In the genomic region with DNA sequence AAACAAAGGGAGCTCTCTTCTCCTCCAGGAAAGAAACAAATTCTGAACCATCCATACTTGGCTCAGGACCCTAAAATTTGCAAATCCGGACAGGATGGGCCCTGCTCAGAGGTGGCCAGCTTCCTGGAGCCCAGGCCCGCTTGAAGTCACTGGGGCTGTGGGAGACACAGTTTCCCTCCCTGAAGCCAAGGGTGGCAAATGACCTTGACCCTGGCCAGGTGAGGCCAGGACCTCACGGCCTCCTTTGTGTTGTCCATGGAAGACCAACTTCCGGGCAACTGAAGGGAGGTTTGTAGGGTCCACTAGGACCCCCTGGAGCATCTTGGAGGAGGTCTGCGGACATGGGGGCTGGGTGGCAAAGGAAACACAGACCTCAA, we compare ENCODE assay signal across 13 cellular contexts. TPM values are rescaled to one million over a fixed set of nuclear protein-coding genes. Genes with fewer than 3 reads are reported as not detected.
DNase-seq lines count a peak whose midpoint lies in the region; ATAC-seq and TF ChIP-seq lines count a peak whose summit lies in the region.
"Had no signal": no experiment of that assay in that cellular context is flagged by ENCODE, and none has a peak within 500 bp of the region (broad histone marks: within the 10 kb centered on the region; RNA-seq: fewer than 3 reads in every experiment).

No MANE protein-coding gene starts in this region.

- peaks cover 3% of the 10 kb centered on the region for H3K27me3 Mint-ChIP-seq in activated B cell treated with CpG ODN at 0.5 μM for 24 hours
- H3K27me3 Mint-ChIP-seq in stimulated activated memory B cell treated with anti-CD40 and anti-IgM and Interleukin-4, amounts not matched to agents 10 μg/mL and 1 μg/mL and 100 μg/mL, for 72 hours = no peaks in the 10 kb centered on the region

- H3K9me3 ChIP-seq in esophagus squamous epithelium (no peaks in the 10 kb centered on the region), tibial artery (no peaks in the 10 kb centered on the region)
- H3K9me3 ChIP-seq: gastroesophageal sphincter had no signal

- WGBS in esophagus squamous epithelium, 2 donors = 50% methylated on average over 2 of the region's 5 CpGs; no CpG with 5 or more reads in 1 of the 2 donors

- POLR2A ChIA-PET in activated B cell treated with CpG ODN at 0.5 μM for 24 hours (lab: Charles Lee) = interaction anchor here (0.6 to 0.8 kb wide), 4 partner anchors 19 to 1000 kb away, joined by 3 to 4 read pairs (median 4); no protein-coding TSS in a partner anchor

- no peaks in the 10 kb centered on the region for H3K36me3 Mint-ChIP-seq in activated B cell treated with CpG ODN at 0.5 μM for 24 hours (ENCODE audit: low read depth)
- no peaks in the 10 kb centered on the region for H3K36me3 Mint-ChIP-seq in stimulated activated memory B cell treated with anti-CD40 and anti-IgM and Interleukin-4, amounts not matched to agents 10 μg/mL and 1 μg/mL and 100 μg/mL, for 72 hours

- H3K27ac ChIP-seq in HL-60 (replicated peaks) = peak overlapping the region; percentile 47
- H3K27ac ChIP-seq in esophagus squamous epithelium = peak overlapping the region in 3 of 4 donors; percentile 89 to 95 (median 91)
- H3K27ac ChIP-seq in tibial artery = no peak overlapping the region
- H3K27ac ChIP-seq: parathyroid adenoma had no signal

- CTCF ChIA-PET in activated B cell treated with CpG ODN at 0.5 μM for 24 hours (lab: Charles Lee) = interaction anchor here (0.5 to 5.8 kb wide), 5 partner anchors 20 to 190 kb away, joined by 3 to 42 read pairs (median 4); a partner anchor contains a TSS

- H3K4me3 ChIP-seq in HL-60 (replicated peaks; ENCODE audit: insufficient read depth, low read length) = no peak overlapping the region
- H3K4me3 ChIP-seq in esophagus squamous epithelium = no peak overlapping the region
- H3K4me3 ChIP-seq in tibial artery = no peak overlapping the region
- H3K4me3 ChIP-seq: gastroesophageal sphincter had no signal

- peaks cover 28% of the 10 kb centered on the region for H3K4me1 Mint-ChIP-seq in activated B cell treated with CpG ODN at 0.5 μM for 24 hours
- H3K4me1 Mint-ChIP-seq in stimulated activated memory B cell treated with anti-CD40 and anti-IgM and Interleukin-4, amounts not matched to agents 10 μg/mL and 1 μg/mL and 100 μg/mL, for 72 hours = peaks cover 32% of the 10 kb centered on the region

- DNase-seq in HL-60 (ENCODE audit: low read depth in 1 of 2, low spot score in 1 of 2) = no peak
- no peak for DNase-seq in activated B cell treated with CpG ODN at 0.5 μM for 24 hours
- DNase-seq in esophagus squamous epithelium (lab: John Stamatoyannopoulos, UW) = no peak
- DNase-seq in tibial artery = no peak
- DNase-seq in NCI-H748 (lab: John Stamatoyannopoulos, UW; ENCODE audit: unreplicated experiment) = no peak
- DNase-seq in germinal center (ENCODE audit: low spot score) = no peak
- DNase-seq: dermis blood vessel endothelial cell, NCI-H1092 treated with DMSO at 0.1 percent for 48 hours had no signal

- H3K36me3 ChIP-seq in esophagus squamous epithelium = no peaks in the 10 kb centered on the region
- H3K36me3 ChIP-seq in tibial artery = no peaks in the 10 kb centered on the region
- H3K36me3 ChIP-seq: gastroesophageal sphincter had no signal

- H3K4me3 Mint-ChIP-seq in activated B cell treated with CpG ODN at 0.5 μM for 24 hours = no peak overlapping the region
- no peak overlapping the region for H3K4me3 Mint-ChIP-seq in stimulated activated memory B cell treated with anti-CD40 and anti-IgM and Interleukin-4, amounts not matched to agents 10 μg/mL and 1 μg/mL and 100 μg/mL, for 72 hours

- H3K27ac Mint-ChIP-seq in activated B cell treated with CpG ODN at 0.5 μM for 24 hours = peak overlapping the region; percentile 63
- peak overlapping the region; percentile 58 for H3K27ac Mint-ChIP-seq in stimulated activated memory B cell treated with anti-CD40 and anti-IgM and Interleukin-4, amounts not matched to agents 10 μg/mL and 1 μg/mL and 100 μg/mL, for 72 hours

- no peak for TF ChIP-seq POLR2A in esophagus squamous epithelium (IDR thresholded peaks at IDR 0.05)

- TF ChIP-seq CTCF in HL-60 (IDR thresholded peaks at IDR 0.05; ENCODE audit: insufficient read depth, low read length) (no peak), activated B cell treated with CpG ODN at 0.5 μM for 24 hours (IDR thresholded peaks at IDR 0.05) (no peak), esophagus squamous epithelium (IDR thresholded peaks at IDR 0.05) (no peak), tibial artery (IDR thresholded peaks at IDR 0.05) (no peak)

- H3K27me3 ChIP-seq in HL-60 (ENCODE audit: insufficient read depth, poor library complexity, severe bottlenecking) (no peaks in the 10 kb centered on the region), esophagus squamous epithelium (no peaks in the 10 kb centered on the region), tibial artery (no peaks in the 10 kb centered on the region)
- H3K27me3 ChIP-seq: gastroesophageal sphincter had no signal

- intact Hi-C loops in activated B cell treated with CpG ODN at 0.5 μM for 24 hours (cut with micrococcal nuclease) (no loop called here), esophagus squamous epithelium (cut with DNase I) (loop anchor here (10.0 kb wide), 1 partner anchor 192 kb away; a partner anchor contains a TSS), tibial artery (cut with DNase I; ENCODE audit: low total_unique reads) (loop anchor here (5.0 to 10.0 kb wide), 3 partner anchors 265 to 608 kb away; no protein-coding TSS in a partner anchor)

- H3K4me1 ChIP-seq in esophagus squamous epithelium (peaks cover 30 to 80% (median 45%) of the 10 kb centered on the region in 3 donors), tibial artery (peaks cover 0 to 59% (median 15%) of the 10 kb centered on the region in 4 donors)

- no peak for ATAC-seq in activated B cell treated with CpG ODN at 0.5 μM for 24 hours (ENCODE audit: low read depth)
- ATAC-seq in stimulated activated memory B cell treated with anti-CD40 and anti-IgM and Interleukin-4, amounts not matched to agents 10 μg/mL and 1 μg/mL and 100 μg/mL, for 72 hours = no peak
- ATAC-seq: gastroesophageal sphincter, left ventricle myocardium superior had no signal

- no peaks in the 10 kb centered on the region for H3K9me3 Mint-ChIP-seq in activated B cell treated with CpG ODN at 0.5 μM for 24 hours
- H3K9me3 Mint-ChIP-seq in stimulated activated memory B cell treated with anti-CD40 and anti-IgM and Interleukin-4, amounts not matched to agents 10 μg/mL and 1 μg/mL and 100 μg/mL, for 72 hours = no peaks in the 10 kb centered on the region

RNA-seq across cellular contexts. Expression of a gene that starts 5.5 kb away (rescaled TPM):
- total RNA-seq in activated B cell treated with CpG ODN at 0.5 μM for 24 hours (not detected in 2 replicates), esophagus squamous epithelium (not detected)
- total RNA-seq: dermis blood vessel endothelial cell, HT1080 had no signal

RNA-seq across cellular contexts. Expression of a gene that starts 23.5 kb away (rescaled TPM):
- total RNA-seq in activated B cell treated with CpG ODN at 0.5 μM for 24 hours = 1.2 and 2.0 TPM in 2 replicates
- 1 to 10 TPM; 1.8 to 6.3 (median 4.0) TPM for total RNA-seq in esophagus squamous epithelium

RNA-seq across cellular contexts. Expression of a gene that starts 23.6 kb away (rescaled TPM):
- total RNA-seq in activated B cell treated with CpG ODN at 0.5 μM for 24 hours (32.4 and 35.6 TPM in 2 replicates), esophagus squamous epithelium (10 to 100 TPM; 28.0 to 56.9 (median 36.0) TPM)

RNA-seq across cellular contexts. Expression of a gene that starts 55.8 kb away (rescaled TPM):
- total RNA-seq in activated B cell treated with CpG ODN at 0.5 μM for 24 hours = 0.44 TPM in 1 of 2 replicates, not detected in the other
- 1 to 10 TPM; 2.3 to 8.0 (median 3.3) TPM for total RNA-seq in esophagus squamous epithelium

Comparison
In these comparisons a context has a peak if more than half of its experiments do, and no peak if none do; other contexts are left out.
1. H3K27ac ChIP-seq: peak in HL-60 (single experiment) and esophagus squamous epithelium (3 of 4); none in tibial artery (0 of 2).